ENCODE assay signal across 8 cellular contexts in genomic region chr12:79933043-79933442, GRCh38. TPM values are rescaled to one million over a fixed set of nuclear protein-coding genes. Genes with fewer than 3 reads are reported as not detected.
A peak's percentile ranks its signal among the peaks of the same experiment; 100 is the strongest.
DNase-seq lines count a peak whose midpoint lies in the region; TF ChIP-seq lines count a peak whose summit lies in the region.

No MANE protein-coding gene starts in this region.

- no peak for TF ChIP-seq CTCF in Caco-2 (IDR thresholded peaks at IDR 0.05; ENCODE audit: insufficient read depth in 1 of 2, low read depth in 1 of 2, low read length in 1 of 2, severe bottlenecking in 1 of 2, unreplicated experiment in 1 of 2)
- no peak for TF ChIP-seq CTCF in OCI-LY7 (conservative IDR thresholded peaks at IDR 0.05; ENCODE audit: low read length)
- TF ChIP-seq CTCF in endothelial cell (IDR thresholded peaks at IDR 0.05; ENCODE audit: unreplicated experiment) = no peak
- TF ChIP-seq CTCF in ovary (IDR thresholded peaks at IDR 0.05) = no peak

- DNase-seq in Caco-2 (no peak), OCI-LY7 (ENCODE audit: low spot score) (no peak), endothelial cell (ENCODE audit: low spot score) (no peak), ovary (no peak), foreskin melanocyte (no peak), NCI-H146 (lab: John Stamatoyannopoulos, UW) (no peak), GM19240 (ENCODE audit: insufficient read length, low spot score) (no peak), hippocampal formation (lab: John Stamatoyannopoulos, UW) (no peak)

- no peak for TF ChIP-seq POLR2A in ovary (IDR thresholded peaks at IDR 0.05)

- no peaks in the 10 kb centered on the region for H3K9me2 ChIP-seq in OCI-LY7 (ENCODE audit: insufficient read depth, low read length)

- H3K4me1 Mint-ChIP-seq in Caco-2 (ENCODE audit: low read depth, unreplicated experiment) (peaks cover 5% of the 10 kb centered on the region), endothelial cell (ENCODE audit: unreplicated experiment) (peaks cover 40% of the 10 kb centered on the region)

- no peaks in the 10 kb centered on the region for H3K36me3 ChIP-seq in Caco-2 (ENCODE audit: control insufficient read depth, insufficient read depth, low read length)
- peaks cover 9% of the 10 kb centered on the region; the same call in 1 of the 2 replicates for H3K36me3 ChIP-seq in OCI-LY7 (ENCODE audit: insufficient read depth, low read length)
- H3K36me3 ChIP-seq in ovary = no peaks in the 10 kb centered on the region

- H3K27me3 ChIP-seq in Caco-2 (replicated peaks; ENCODE audit: control insufficient read depth, insufficient read depth, low read length) (no peaks in the 10 kb centered on the region), ovary (no peaks in the 10 kb centered on the region)

- peak overlapping the region; percentile 83 for H3K4me3 Mint-ChIP-seq in Caco-2 (ENCODE audit: unreplicated experiment)
- peak overlapping the region; percentile 96 for H3K4me3 Mint-ChIP-seq in endothelial cell (ENCODE audit: unreplicated experiment)

- H3K27ac ChIP-seq in OCI-LY7 (ENCODE audit: low read depth, low read length, poor library complexity, severe bottlenecking) (no peak overlapping the region), ovary (no peak overlapping the region)

- POLR2A ChIA-PET in Caco-2 (lab: Charles Lee) (no interaction called here), OCI-LY7 (lab: Charles Lee) (interaction anchor here (0.6 to 2.1 kb wide), 5 partner anchors 9 to 1516 kb away, joined by 3 to 6 read pairs (median 3); no protein-coding TSS in a partner anchor)

- CTCF ChIA-PET in Caco-2 (lab: Charles Lee) = no interaction called here
- CTCF ChIA-PET in OCI-LY7 (lab: Charles Lee; ENCODE audit: unreplicated experiment) = no interaction called here

- intact Hi-C loops in Caco-2 (cut with micrococcal nuclease; ENCODE audit: unreplicated experiment) (no loop called here), OCI-LY7 (cut with micrococcal nuclease; ENCODE audit: unreplicated experiment) (loop anchor here (5.0 kb wide), 1 partner anchor 46 kb away; no protein-coding TSS in a partner anchor), ovary (cut with DNase I) (loop anchor here in 1 of 4 donors (10.0 kb wide), 1 partner anchor 122 kb away; no protein-coding TSS in a partner anchor)

- H3K36me3 Mint-ChIP-seq in Caco-2 (ENCODE audit: insufficient read depth, unreplicated experiment) = peaks cover 19% of the 10 kb centered on the region
- peaks cover 12% of the 10 kb centered on the region for H3K36me3 Mint-ChIP-seq in endothelial cell (ENCODE audit: low read depth, unreplicated experiment)

- WGBS in ovary, 3 donors = 41 to 45% (median 44%) methylated on average over 2 of the region's 2 CpGs

- BruUV-seq in Caco-2 (replicated peaks; lab: Mats Ljungman, UMichigan) = no TSS peak
- no TSS peak for BruUV-seq in OCI-LY7 (replicated peaks; lab: Mats Ljungman, UMichigan)

- H4K20me1 ChIP-seq in OCI-LY7 (ENCODE audit: insufficient read depth, low read length) = peaks cover 42% of the 10 kb centered on the region

- TF ChIP-seq EP300 in ovary (IDR thresholded peaks at IDR 0.05) = no peak

- H3K4me3 ChIP-seq in Caco-2 (ENCODE audit: low read depth, low read length) (peak overlapping the region; percentile 100), OCI-LY7 (ENCODE audit: low read depth, low read length, poor library complexity, severe bottlenecking) (peak overlapping the region; percentile 100), ovary (peak overlapping the region; percentile 85)

- H3K4me2 ChIP-seq in OCI-LY7 (ENCODE audit: low read length) = peak overlapping the region; percentile 84

- H3K27me3 Mint-ChIP-seq in Caco-2 (ENCODE audit: insufficient read depth, unreplicated experiment) = no peaks in the 10 kb centered on the region
- peaks cover 17% of the 10 kb centered on the region for H3K27me3 Mint-ChIP-seq in endothelial cell (ENCODE audit: unreplicated experiment)

- H2AFZ ChIP-seq in OCI-LY7 (ENCODE audit: low read length) = no peak overlapping the region

- H3K9me3 Mint-ChIP-seq in Caco-2 (ENCODE audit: unreplicated experiment) (no peaks in the 10 kb centered on the region), endothelial cell (ENCODE audit: unreplicated experiment) (no peaks in the 10 kb centered on the region)

- H3K79me2 ChIP-seq in OCI-LY7 (ENCODE audit: insufficient read depth, low read depth, low read length) = peaks cover 72% of the 10 kb centered on the region

- H3K4me1 ChIP-seq in Caco-2 (peaks cover 10% of the 10 kb centered on the region; the same call in 1 of the 2 replicates), OCI-LY7 (ENCODE audit: insufficient read depth, low read length, poor library complexity, severe bottlenecking) (peaks cover 36% of the 10 kb centered on the region), ovary (ENCODE audit: insufficient read depth) (peaks cover 2% of the 10 kb centered on the region)

- H3K27ac Mint-ChIP-seq in Caco-2 (ENCODE audit: unreplicated experiment) (no peak overlapping the region), endothelial cell (ENCODE audit: unreplicated experiment) (peak overlapping the region; percentile 100)

- no peaks in the 10 kb centered on the region for H3K9me3 ChIP-seq in Caco-2
- no peaks in the 10 kb centered on the region for H3K9me3 ChIP-seq in OCI-LY7 (ENCODE audit: low read length)
- no peaks in the 10 kb centered on the region for H3K9me3 ChIP-seq in ovary

RNA-seq across cellular contexts. Expression of gene PPP1R12A, which starts 1.9 kb away (rescaled TPM):
- total RNA-seq in Caco-2 (2022) (60.7 and 62.5 TPM in 2 replicates), OCI-LY7 (2022) (65.1 and 75.2 TPM in 2 replicates), endothelial cell (ENCODE audit: unreplicated experiment) (109 TPM), ovary (100 to 1,000 TPM in 1 of 7 donors, 10 to 100 TPM in 6; 62.5 to 104 (median 75.3) TPM)
- 44.5 and 75.3 TPM in 2 replicates for total RNA-seq in OCI-LY7 (2014; rRNA removed; shearing (Covaris generic))
- 10 to 100 TPM; 28.9 to 96.1 TPM for polyA plus RNA-seq in ovary
